1 cellular context compared by ENCODE assay signal in the genomic region with DNA sequence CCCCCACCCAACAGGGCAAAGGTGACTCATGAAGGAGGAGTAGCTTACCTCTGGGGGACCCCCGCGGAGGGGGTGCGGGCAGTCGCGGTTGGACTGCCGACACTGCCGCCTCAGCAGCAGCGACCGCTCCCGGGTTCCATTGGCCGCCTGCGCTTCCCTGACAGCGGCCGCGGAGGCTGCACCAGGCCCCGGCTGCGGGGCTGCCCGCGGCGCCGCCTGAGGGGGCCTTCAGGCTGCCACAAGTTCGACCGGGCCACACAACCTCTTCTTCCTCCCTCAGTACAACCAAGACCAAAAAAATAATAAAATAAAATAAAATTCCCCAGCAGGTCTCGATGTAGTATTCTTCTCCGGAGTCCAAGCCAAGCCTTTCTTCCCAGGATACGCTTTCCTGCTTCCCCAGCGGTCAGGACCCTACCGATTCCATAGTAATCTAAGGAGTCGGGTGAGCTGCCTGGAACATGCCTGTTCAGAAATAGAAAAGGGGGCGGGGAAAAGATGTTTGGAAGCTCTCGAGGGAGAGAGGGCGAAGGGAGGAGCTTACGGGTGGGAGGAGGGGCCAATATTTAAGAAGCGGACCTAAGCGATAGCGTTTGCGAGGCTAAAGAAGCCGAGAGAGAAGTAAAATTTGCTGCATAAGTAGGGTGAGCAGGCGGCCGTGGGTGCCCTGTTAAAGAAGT.
TF ChIP-seq lines count a peak whose summit lies in the region.

Gene PI4KB, minus strand, starts transcription at position 194 of the 680 bp plus-strand sequence. CDS start 10,935 bp downstream, outside the sequence.

TF ChIP-seq in liver, 16 proteins besides CTCF, POLR2A, EP300 and RAD21 (continued from another document):
- TF ChIP-seq EGR1 (IDR thresholded peaks at IDR 0.05; ENCODE audit: low read depth in 2 of 2) = peak in 1 of 2 donors; percentile 16
- no peak for TF ChIP-seq HNF4G (IDR thresholded peaks at IDR 0.05)
- TF ChIP-seq NR2F2 (IDR thresholded peaks at IDR 0.05) = no peak
- peak; percentile 57 for TF ChIP-seq TAF1 (conservative IDR thresholded peaks at IDR 0.05)
- peak in 1 of 2 donors; percentile 39 for TF ChIP-seq JUND (IDR thresholded peaks at IDR 0.05)
- TF ChIP-seq, protein P1, sequence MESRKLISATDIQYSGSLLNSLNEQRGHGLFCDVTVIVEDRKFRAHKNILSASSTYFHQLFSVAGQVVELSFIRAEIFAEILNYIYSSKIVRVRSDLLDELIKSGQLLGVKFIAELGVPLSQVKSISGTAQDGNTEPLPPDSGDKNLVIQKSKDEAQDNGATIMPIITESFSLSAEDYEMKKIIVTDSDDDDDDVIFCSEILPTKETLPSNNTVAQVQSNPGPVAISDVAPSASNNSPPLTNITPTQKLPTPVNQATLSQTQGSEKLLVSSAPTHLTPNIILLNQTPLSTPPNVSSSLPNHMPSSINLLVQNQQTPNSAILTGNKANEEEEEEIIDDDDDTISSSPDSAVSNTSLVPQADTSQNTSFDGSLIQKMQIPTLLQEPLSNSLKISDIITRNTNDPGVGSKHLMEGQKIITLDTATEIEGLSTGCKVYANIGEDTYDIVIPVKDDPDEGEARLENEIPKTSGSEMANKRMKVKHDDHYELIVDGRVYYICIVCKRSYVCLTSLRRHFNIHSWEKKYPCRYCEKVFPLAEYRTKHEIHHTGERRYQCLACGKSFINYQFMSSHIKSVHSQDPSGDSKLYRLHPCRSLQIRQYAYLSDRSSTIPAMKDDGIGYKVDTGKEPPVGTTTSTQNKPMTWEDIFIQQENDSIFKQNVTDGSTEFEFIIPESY (IDR thresholded peaks at IDR 0.05) = peak; percentile 74
- no peak for TF ChIP-seq FOXA2 (IDR thresholded peaks at IDR 0.05)
- TF ChIP-seq YY1 (IDR thresholded peaks at IDR 0.05) = no peak
- TF ChIP-seq HNF4A (conservative IDR thresholded peaks at IDR 0.05) = peak; percentile 34 to 37
TF ChIP-seq in liver: peak in this region for 10.
